ENCODE assay signal across 1 cellular context in the genomic region with DNA sequence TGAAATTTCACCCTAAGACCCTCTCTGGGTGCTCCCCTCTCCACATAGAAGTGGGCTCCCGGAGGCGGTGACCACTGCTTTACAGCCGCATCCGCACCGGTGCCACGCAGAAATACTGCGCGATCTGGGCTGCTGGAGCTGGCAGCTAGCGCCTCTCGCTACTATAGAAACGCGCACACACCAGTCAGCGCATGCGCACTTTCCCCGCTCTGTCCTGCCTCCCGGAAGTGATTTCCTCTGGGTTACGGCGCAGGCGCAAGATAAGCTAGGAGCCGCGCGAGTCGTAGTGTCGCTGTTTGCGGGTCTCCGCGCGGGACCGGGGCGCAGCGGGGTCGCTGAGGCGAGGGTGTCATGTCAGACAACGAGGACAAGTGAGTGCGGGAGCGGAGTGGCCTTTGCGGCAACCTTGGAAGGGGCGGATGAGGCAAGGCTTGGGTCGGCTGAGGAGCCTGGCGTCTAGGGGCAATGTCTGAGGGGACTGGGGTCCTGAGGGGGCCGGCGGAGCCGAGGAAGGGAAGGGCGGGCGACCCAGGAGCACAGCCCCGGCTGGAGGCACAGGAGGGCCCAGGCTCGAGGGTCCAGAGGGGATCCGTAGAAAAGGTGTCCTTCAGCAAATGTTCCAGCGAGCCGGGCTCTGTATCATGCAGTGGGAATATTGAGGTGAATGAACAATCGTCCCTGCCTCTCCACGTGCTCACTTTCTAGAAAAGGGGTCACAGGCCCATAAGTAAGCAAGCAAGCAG.
TF ChIP-seq lines count a peak whose summit lies in the region.

A gene (minus strand): TSS at position 165 of the 743 bp plus-strand sequence. CDS start 452 bp downstream, outside the sequence.
A gene (plus strand): TSS at position 263 of the 743 bp plus-strand sequence. CDS start 89 bp downstream, at position 352.

TF ChIP-seq in HepG2, 621 proteins besides CTCF, POLR2A, EP300 and RAD21 (continued from another document and continues in another):
- TF ChIP-seq MED1 (CRISPR knock-in tag; IDR thresholded peaks at IDR 0.05) (peak; percentile 37), ZNF660 (CRISPR knock-in tag; IDR thresholded peaks at IDR 0.05; ENCODE audit: borderline replicate concordance, low read depth) (no peak), ASH2L (IDR thresholded peaks at IDR 0.05; ENCODE audit: insufficient read length, low read depth, low read length) (peak; percentile 87), ZNF121 (CRISPR knock-in tag; IDR thresholded peaks at IDR 0.05) (no peak), NRL (CRISPR knock-in tag; IDR thresholded peaks at IDR 0.05; ENCODE audit: borderline replicate concordance) (0 out of 2 replicates have a peak, but pooled peaks have one; percentile 49), SMYD3 (CRISPR knock-in tag; IDR thresholded peaks at IDR 0.05) (no peak), KMT2A (CRISPR knock-in tag; IDR thresholded peaks at IDR 0.05) (peak; percentile 94), ZFAT (CRISPR knock-in tag; conservative IDR thresholded peaks at IDR 0.05) (no peak), ZC3H13 (CRISPR knock-in tag; IDR thresholded peaks at IDR 0.05) (no peak), ZNF547 (CRISPR knock-in tag; IDR thresholded peaks at IDR 0.05) (no peak), ZNF138 (CRISPR knock-in tag; IDR thresholded peaks at IDR 0.05; ENCODE audit: low read depth) (0 out of 2 replicates have a peak, but pooled peaks have one; percentile 40), FOXA1 (IDR thresholded peaks at IDR 0.05) (no peak), FOXA1 (CRISPR knock-in tag; IDR thresholded peaks at IDR 0.05) (0 out of 2 replicates have a peak, but pooled peaks have one; percentile 14), POGZ (CRISPR knock-in tag; IDR thresholded peaks at IDR 0.05) (no peak), SIX1 (CRISPR knock-in tag; IDR thresholded peaks at IDR 0.05; ENCODE audit: borderline replicate concordance) (no peak), MEF2D (CRISPR knock-in tag; IDR thresholded peaks at IDR 0.05) (peak; percentile 62), ZNF788 (CRISPR knock-in tag; IDR thresholded peaks at IDR 0.05; ENCODE audit: borderline replicate concordance) (peak; percentile 52; the same call in 1 of the 2 replicates), ZBTB42 (CRISPR knock-in tag; IDR thresholded peaks at IDR 0.05) (0 out of 2 replicates have a peak, but pooled peaks have one; percentile 9)
- TF ChIP-seq, protein P1, sequence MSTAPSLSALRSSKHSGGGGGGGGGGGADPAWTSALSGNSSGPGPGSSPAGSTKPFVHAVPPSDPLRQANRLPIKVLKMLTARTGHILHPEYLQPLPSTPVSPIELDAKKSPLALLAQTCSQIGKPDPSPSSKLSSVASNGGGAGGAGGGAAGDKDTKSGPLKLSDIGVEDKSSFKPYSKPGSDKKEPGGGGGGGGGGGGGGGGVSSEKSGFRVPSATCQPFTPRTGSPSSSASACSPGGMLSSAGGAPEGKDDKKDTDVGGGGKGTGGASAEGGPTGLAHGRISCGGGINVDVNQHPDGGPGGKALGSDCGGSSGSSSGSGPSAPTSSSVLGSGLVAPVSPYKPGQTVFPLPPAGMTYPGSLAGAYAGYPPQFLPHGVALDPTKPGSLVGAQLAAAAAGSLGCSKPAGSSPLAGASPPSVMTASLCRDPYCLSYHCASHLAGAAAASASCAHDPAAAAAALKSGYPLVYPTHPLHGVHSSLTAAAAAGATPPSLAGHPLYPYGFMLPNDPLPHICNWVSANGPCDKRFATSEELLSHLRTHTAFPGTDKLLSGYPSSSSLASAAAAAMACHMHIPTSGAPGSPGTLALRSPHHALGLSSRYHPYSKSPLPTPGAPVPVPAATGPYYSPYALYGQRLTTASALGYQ (CRISPR knock-in tag; IDR thresholded peaks at IDR 0.05): no peak
- TF ChIP-seq, protein P2, sequence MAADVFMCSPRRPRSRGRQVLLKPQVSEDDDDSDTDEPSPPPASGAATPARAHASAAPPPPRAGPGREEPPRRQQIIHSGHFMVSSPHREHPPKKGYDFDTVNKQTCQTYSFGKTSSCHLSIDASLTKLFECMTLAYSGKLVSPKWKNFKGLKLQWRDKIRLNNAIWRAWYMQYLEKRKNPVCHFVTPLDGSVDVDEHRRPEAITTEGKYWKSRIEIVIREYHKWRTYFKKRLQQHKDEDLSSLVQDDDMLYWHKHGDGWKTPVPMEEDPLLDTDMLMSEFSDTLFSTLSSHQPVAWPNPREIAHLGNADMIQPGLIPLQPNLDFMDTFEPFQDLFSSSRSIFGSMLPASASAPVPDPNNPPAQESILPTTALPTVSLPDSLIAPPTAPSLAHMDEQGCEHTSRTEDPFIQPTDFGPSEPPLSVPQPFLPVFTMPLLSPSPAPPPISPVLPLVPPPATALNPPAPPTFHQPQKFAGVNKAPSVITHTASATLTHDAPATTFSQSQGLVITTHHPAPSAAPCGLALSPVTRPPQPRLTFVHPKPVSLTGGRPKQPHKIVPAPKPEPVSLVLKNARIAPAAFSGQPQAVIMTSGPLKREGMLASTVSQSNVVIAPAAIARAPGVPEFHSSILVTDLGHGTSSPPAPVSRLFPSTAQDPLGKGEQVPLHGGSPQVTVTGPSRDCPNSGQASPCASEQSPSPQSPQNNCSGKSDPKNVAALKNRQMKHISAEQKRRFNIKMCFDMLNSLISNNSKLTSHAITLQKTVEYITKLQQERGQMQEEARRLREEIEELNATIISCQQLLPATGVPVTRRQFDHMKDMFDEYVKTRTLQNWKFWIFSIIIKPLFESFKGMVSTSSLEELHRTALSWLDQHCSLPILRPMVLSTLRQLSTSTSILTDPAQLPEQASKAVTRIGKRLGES (CRISPR knock-in tag; IDR thresholded peaks at IDR 0.05; ENCODE audit: borderline replicate concordance): no peak
- TF ChIP-seq, protein P3, sequence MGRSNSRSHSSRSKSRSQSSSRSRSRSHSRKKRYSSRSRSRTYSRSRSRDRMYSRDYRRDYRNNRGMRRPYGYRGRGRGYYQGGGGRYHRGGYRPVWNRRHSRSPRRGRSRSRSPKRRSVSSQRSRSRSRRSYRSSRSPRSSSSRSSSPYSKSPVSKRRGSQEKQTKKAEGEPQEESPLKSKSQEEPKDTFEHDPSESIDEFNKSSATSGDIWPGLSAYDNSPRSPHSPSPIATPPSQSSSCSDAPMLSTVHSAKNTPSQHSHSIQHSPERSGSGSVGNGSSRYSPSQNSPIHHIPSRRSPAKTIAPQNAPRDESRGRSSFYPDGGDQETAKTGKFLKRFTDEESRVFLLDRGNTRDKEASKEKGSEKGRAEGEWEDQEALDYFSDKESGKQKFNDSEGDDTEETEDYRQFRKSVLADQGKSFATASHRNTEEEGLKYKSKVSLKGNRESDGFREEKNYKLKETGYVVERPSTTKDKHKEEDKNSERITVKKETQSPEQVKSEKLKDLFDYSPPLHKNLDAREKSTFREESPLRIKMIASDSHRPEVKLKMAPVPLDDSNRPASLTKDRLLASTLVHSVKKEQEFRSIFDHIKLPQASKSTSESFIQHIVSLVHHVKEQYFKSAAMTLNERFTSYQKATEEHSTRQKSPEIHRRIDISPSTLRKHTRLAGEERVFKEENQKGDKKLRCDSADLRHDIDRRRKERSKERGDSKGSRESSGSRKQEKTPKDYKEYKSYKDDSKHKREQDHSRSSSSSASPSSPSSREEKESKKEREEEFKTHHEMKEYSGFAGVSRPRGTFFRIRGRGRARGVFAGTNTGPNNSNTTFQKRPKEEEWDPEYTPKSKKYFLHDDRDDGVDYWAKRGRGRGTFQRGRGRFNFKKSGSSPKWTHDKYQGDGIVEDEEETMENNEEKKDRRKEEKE (IDR thresholded peaks at IDR 0.05): no peak
- TF ChIP-seq, protein P4, sequence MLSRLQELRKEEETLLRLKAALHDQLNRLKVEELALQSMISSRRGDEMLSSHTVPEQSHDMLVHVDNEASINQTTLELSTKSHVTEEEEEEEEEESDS (CRISPR knock-in tag; IDR thresholded peaks at IDR 0.05; ENCODE audit: borderline replicate concordance): no peak
- TF ChIP-seq, protein P5, sequence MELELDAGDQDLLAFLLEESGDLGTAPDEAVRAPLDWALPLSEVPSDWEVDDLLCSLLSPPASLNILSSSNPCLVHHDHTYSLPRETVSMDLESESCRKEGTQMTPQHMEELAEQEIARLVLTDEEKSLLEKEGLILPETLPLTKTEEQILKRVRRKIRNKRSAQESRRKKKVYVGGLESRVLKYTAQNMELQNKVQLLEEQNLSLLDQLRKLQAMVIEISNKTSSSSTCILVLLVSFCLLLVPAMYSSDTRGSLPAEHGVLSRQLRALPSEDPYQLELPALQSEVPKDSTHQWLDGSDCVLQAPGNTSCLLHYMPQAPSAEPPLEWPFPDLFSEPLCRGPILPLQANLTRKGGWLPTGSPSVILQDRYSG (CRISPR knock-in tag; IDR thresholded peaks at IDR 0.05): no peak; the same call in none of the 2 replicates
- TF ChIP-seq, protein P6, sequence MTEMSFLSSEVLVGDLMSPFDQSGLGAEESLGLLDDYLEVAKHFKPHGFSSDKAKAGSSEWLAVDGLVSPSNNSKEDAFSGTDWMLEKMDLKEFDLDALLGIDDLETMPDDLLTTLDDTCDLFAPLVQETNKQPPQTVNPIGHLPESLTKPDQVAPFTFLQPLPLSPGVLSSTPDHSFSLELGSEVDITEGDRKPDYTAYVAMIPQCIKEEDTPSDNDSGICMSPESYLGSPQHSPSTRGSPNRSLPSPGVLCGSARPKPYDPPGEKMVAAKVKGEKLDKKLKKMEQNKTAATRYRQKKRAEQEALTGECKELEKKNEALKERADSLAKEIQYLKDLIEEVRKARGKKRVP (CRISPR knock-in tag; IDR thresholded peaks at IDR 0.05): no peak
- TF ChIP-seq, protein P7, sequence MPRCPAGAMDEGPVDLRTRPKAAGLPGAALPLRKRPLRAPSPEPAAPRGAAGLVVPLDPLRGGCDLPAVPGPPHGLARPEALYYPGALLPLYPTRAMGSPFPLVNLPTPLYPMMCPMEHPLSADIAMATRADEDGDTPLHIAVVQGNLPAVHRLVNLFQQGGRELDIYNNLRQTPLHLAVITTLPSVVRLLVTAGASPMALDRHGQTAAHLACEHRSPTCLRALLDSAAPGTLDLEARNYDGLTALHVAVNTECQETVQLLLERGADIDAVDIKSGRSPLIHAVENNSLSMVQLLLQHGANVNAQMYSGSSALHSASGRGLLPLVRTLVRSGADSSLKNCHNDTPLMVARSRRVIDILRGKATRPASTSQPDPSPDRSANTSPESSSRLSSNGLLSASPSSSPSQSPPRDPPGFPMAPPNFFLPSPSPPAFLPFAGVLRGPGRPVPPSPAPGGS (CRISPR knock-in tag; IDR thresholded peaks at IDR 0.05): peak; percentile 65
- TF ChIP-seq, protein P8, sequence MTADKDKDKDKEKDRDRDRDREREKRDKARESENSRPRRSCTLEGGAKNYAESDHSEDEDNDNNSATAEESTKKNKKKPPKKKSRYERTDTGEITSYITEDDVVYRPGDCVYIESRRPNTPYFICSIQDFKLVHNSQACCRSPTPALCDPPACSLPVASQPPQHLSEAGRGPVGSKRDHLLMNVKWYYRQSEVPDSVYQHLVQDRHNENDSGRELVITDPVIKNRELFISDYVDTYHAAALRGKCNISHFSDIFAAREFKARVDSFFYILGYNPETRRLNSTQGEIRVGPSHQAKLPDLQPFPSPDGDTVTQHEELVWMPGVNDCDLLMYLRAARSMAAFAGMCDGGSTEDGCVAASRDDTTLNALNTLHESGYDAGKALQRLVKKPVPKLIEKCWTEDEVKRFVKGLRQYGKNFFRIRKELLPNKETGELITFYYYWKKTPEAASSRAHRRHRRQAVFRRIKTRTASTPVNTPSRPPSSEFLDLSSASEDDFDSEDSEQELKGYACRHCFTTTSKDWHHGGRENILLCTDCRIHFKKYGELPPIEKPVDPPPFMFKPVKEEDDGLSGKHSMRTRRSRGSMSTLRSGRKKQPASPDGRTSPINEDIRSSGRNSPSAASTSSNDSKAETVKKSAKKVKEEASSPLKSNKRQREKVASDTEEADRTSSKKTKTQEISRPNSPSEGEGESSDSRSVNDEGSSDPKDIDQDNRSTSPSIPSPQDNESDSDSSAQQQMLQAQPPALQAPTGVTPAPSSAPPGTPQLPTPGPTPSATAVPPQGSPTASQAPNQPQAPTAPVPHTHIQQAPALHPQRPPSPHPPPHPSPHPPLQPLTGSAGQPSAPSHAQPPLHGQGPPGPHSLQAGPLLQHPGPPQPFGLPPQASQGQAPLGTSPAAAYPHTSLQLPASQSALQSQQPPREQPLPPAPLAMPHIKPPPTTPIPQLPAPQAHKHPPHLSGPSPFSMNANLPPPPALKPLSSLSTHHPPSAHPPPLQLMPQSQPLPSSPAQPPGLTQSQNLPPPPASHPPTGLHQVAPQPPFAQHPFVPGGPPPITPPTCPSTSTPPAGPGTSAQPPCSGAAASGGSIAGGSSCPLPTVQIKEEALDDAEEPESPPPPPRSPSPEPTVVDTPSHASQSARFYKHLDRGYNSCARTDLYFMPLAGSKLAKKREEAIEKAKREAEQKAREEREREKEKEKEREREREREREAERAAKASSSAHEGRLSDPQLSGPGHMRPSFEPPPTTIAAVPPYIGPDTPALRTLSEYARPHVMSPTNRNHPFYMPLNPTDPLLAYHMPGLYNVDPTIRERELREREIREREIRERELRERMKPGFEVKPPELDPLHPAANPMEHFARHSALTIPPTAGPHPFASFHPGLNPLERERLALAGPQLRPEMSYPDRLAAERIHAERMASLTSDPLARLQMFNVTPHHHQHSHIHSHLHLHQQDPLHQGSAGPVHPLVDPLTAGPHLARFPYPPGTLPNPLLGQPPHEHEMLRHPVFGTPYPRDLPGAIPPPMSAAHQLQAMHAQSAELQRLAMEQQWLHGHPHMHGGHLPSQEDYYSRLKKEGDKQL (CRISPR knock-in tag; IDR thresholded peaks at IDR 0.05; ENCODE audit: low read depth): 0 out of 2 replicates have a peak, but pooled peaks have one; percentile 15
- TF ChIP-seq, protein P9, sequence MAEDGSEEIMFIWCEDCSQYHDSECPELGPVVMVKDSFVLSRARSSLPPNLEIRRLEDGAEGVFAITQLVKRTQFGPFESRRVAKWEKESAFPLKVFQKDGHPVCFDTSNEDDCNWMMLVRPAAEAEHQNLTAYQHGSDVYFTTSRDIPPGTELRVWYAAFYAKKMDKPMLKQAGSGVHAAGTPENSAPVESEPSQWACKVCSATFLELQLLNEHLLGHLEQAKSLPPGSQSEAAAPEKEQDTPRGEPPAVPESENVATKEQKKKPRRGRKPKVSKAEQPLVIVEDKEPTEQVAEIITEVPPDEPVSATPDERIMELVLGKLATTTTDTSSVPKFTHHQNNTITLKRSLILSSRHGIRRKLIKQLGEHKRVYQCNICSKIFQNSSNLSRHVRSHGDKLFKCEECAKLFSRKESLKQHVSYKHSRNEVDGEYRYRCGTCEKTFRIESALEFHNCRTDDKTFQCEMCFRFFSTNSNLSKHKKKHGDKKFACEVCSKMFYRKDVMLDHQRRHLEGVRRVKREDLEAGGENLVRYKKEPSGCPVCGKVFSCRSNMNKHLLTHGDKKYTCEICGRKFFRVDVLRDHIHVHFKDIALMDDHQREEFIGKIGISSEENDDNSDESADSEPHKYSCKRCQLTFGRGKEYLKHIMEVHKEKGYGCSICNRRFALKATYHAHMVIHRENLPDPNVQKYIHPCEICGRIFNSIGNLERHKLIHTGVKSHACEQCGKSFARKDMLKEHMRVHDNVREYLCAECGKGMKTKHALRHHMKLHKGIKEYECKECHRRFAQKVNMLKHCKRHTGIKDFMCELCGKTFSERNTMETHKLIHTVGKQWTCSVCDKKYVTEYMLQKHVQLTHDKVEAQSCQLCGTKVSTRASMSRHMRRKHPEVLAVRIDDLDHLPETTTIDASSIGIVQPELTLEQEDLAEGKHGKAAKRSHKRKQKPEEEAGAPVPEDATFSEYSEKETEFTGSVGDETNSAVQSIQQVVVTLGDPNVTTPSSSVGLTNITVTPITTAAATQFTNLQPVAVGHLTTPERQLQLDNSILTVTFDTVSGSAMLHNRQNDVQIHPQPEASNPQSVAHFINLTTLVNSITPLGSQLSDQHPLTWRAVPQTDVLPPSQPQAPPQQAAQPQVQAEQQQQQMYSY (CRISPR knock-in tag; IDR thresholded peaks at IDR 0.05): peak; percentile 25; the same call in 1 of the 2 replicates
- TF ChIP-seq, protein P10, sequence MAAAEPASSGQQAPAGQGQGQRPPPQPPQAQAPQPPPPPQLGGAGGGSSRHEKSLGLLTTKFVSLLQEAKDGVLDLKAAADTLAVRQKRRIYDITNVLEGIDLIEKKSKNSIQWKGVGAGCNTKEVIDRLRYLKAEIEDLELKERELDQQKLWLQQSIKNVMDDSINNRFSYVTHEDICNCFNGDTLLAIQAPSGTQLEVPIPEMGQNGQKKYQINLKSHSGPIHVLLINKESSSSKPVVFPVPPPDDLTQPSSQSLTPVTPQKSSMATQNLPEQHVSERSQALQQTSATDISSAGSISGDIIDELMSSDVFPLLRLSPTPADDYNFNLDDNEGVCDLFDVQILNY (CRISPR knock-in tag; conservative IDR thresholded peaks at IDR 0.05): 0 out of 2 replicates have a peak, but pooled peaks have one; percentile 48
